Comparison of ENCODE assay signal across 1 cellular context in genomic region chr14:61110683-61111082, GRCh38.
TF ChIP-seq lines count a peak whose summit lies in the region.

No MANE protein-coding gene starts in this region.

TF ChIP-seq in H1, 55 proteins besides CTCF, POLR2A, EP300 and RAD21 (continued from another document):
- TF ChIP-seq, protein P1, sequence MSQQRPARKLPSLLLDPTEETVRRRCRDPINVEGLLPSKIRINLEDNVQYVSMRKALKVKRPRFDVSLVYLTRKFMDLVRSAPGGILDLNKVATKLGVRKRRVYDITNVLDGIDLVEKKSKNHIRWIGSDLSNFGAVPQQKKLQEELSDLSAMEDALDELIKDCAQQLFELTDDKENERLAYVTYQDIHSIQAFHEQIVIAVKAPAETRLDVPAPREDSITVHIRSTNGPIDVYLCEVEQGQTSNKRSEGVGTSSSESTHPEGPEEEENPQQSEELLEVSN (IDR thresholded peaks at IDR 0.05): no peak
- no peak for TF ChIP-seq EGR1 (IDR thresholded peaks at IDR 0.05; ENCODE audit: borderline replicate concordance, low read depth, low read length)
- TF ChIP-seq CREB1 (IDR thresholded peaks at IDR 0.05): no peak
- no peak for TF ChIP-seq SRF (IDR thresholded peaks at IDR 0.05; ENCODE audit: low read depth, low read length)
TF ChIP-seq in H1: peak in this region for 0.
